In the genomic region with DNA sequence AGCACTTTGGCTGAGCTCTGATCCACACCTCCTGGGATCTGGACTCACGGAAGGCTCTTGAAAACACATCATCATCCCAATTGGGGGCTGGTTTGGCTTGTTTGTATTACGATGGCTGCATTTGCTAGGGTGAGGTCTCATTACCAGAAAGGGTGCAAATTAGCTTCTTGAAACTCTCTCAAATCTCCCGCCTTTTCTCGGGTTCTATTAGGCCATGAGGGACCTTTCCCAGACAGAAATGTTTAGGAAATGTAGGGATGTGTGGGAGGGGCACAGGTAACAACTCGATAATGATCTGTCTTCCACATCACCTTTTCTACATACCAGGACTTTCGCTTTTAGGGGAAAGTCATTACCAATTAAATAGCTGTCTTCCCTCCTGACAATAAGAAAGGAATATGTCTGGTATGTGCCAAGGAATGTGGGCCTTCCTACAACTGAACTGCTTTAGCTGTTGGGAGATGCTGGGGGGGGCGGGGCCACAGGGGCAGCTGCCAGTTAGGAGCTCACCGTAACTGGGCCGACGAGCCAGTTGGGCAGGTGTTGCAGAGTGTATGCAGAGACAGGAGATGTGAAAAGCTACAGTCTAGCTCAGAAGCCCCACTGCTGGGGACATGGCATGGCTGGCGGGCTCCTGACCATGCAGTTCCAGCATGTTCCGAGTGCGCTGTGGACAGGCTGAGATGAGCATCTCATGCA, we compare ENCODE assay signal across 15 cellular contexts.
A peak's percentile ranks its signal among the peaks of the same experiment; 100 is the strongest.
DNase-seq lines count a peak whose midpoint lies in the region; ATAC-seq and TF ChIP-seq lines count a peak whose summit lies in the region.
"Had no signal": no experiment of that assay in that cellular context is flagged by ENCODE, and none has a peak within 500 bp of the region (broad histone marks: within the 10 kb centered on the region; RNA-seq: fewer than 3 reads in every experiment).

No MANE protein-coding gene starts in this region.

- H3K4me2 ChIP-seq in SK-N-SH = no peak overlapping the region

- CTCF ChIA-PET in SK-N-SH (lab: Yijun Ruan, JAX) = interaction anchor here (0.9 to 6.0 kb wide), 10 partner anchors 7 to 397 kb away, joined by 3 to 50 read pairs (median 4); a partner anchor contains a TSS

- H3K9me2 ChIP-seq in SK-N-SH = no peaks in the 10 kb centered on the region

- H3K4me3 ChIP-seq in SK-N-SH (ENCODE audit: low read depth in 2 of 2, low read length in 1 of 2) = no peak overlapping the region

- H3F3A ChIP-seq in SK-N-SH (replicated peaks; ENCODE audit: insufficient read depth) = no peaks in the 10 kb centered on the region

- no peak for ATAC-seq in HG03139 (IDR thresholded peaks at IDR 0.05; ENCODE audit: unreplicated experiment)

- 79% methylated on average over 12 of the region's 13 CpGs for WGBS in SK-N-SH (ENCODE audit: low lambda C conversion rate)

- no peaks in the 10 kb centered on the region; the same call in 1 of the 2 replicates for H3K27me3 ChIP-seq in SK-N-SH (ENCODE audit: insufficient read depth)

- no peak overlapping the region for H3K27ac ChIP-seq in SK-N-SH (ENCODE audit: low read depth in 2 of 2, low read length in 1 of 2)

- H4K20me1 ChIP-seq in SK-N-SH (ENCODE audit: insufficient read depth) = no peaks in the 10 kb centered on the region

- H3K9me3 ChIP-seq in SK-N-SH = no peaks in the 10 kb centered on the region

- no peak for TF ChIP-seq CTCF in SK-N-SH (IDR thresholded peaks at IDR 0.05)

- POLR2A ChIA-PET in SK-N-SH (lab: Yijun Ruan, JAX) = no interaction called here

- no peaks in the 10 kb centered on the region for H3K79me2 ChIP-seq in SK-N-SH (ENCODE audit: insufficient read depth)

- TF ChIP-seq RAD21 in SK-N-SH (IDR thresholded peaks at IDR 0.05; ENCODE audit: low read length) = no peak

- in situ Hi-C loops in G401 (cut with HindIII; ENCODE audit: low sequenced_read_pairs) = no loop called here

- peak; percentile 37 for DNase-seq in activated CD8-positive, alpha-beta memory T cell treated with anti-CD3 and anti-CD28 coated beads for 24 hours
- DNase-seq in activated CD8-positive, alpha-beta memory T cell treated with anti-CD3 and anti-CD28 coated beads, Interleukin-2, amount 50 U/mL, for 4 hours = no peak
- no peak for DNase-seq in SK-N-SH
- peak; percentile 5 for DNase-seq in iris pigment epithelial cell (ENCODE audit: low read depth)
- peak; percentile 45 for DNase-seq in ureter (ENCODE audit: low spot score)
- DNase-seq in G401 (ENCODE audit: low spot score) = no peak
- DNase-seq in NCI-H345 (lab: John Stamatoyannopoulos, UW) = no peak
- DNase-seq: activated CD4-positive, alpha-beta T cell treated with anti-CD3 and anti-CD28 coated beads, Interleukin-2, amount 10 ng/mL, durations not matched to agents 7 days and 5 days; caudate nucleus; CD8-positive, alpha-beta memory T cell; effector memory CD4-positive, alpha-beta T cell; immature natural killer cell; NCI-H748 treated with DMSO at 0.1 percent for 48 hours; Right ventricle myocardium superior had no signal

- H3K36me3 ChIP-seq in SK-N-SH (replicated peaks in 1 of 2; ENCODE audit: control insufficient read depth in 1 of 2, insufficient read depth in 2 of 2, low read length in 1 of 2) = no peaks in the 10 kb centered on the region

- peaks cover 0 to 3% of the 10 kb centered on the region in 2 experiments; a peak in 1 of 4 replicates for H3K4me1 ChIP-seq in SK-N-SH (ENCODE audit: control insufficient read depth in 1 of 2, insufficient read depth in 2 of 2, low read depth in 1 of 2, low read length in 1 of 2)

- TF ChIP-seq EP300 in SK-N-SH (IDR thresholded peaks at IDR 0.05; ENCODE audit: borderline replicate concordance in 1 of 2, low read depth in 1 of 2, low read length in 1 of 2) = no peak

- H3K9ac ChIP-seq in SK-N-SH = no peak overlapping the region

- H2AFZ ChIP-seq in SK-N-SH (ENCODE audit: low read depth) = no peak overlapping the region

TF ChIP-seq in SK-N-SH, 30 proteins besides CTCF, POLR2A, EP300 and RAD21:
- TF ChIP-seq, protein P1, sequence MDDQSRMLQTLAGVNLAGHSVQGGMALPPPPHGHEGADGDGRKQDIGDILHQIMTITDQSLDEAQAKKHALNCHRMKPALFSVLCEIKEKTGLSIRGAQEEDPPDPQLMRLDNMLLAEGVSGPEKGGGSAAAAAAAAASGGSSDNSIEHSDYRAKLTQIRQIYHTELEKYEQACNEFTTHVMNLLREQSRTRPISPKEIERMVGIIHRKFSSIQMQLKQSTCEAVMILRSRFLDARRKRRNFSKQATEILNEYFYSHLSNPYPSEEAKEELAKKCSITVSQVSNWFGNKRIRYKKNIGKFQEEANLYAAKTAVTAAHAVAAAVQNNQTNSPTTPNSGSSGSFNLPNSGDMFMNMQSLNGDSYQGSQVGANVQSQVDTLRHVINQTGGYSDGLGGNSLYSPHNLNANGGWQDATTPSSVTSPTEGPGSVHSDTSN (IDR thresholded peaks at IDR 0.05) = peak; percentile 26; the same call in 1 of the 2 replicates
- no peak for TF ChIP-seq RXRA (IDR thresholded peaks at IDR 0.05; ENCODE audit: borderline replicate concordance, low read depth)

Comparison
In these comparisons a context has a peak if more than half of its experiments do, and no peak if none do; other contexts are left out.
1. DNase-seq: peak in activated CD8-positive, alpha-beta memory T cell treated with anti-CD3 and anti-CD28 coated beads for 24 hours (single experiment), iris pigment epithelial cell (single experiment) and ureter (single experiment); none in activated CD8-positive, alpha-beta memory T cell treated with anti-CD3 and anti-CD28 coated beads, Interleukin-2, amount 50 U/mL, for 4 hours (single experiment), SK-N-SH (single experiment), G401 (single experiment) and NCI-H345 (single experiment).